ENCODE assay signal across 20 cellular contexts in genomic region chr17:2713881-2714280, GRCh38. TPM values are rescaled to one million over a fixed set of nuclear protein-coding genes. Genes with fewer than 3 reads are reported as not detected.
A peak's percentile ranks its signal among the peaks of the same experiment; 100 is the strongest.
DNase-seq lines count a peak whose midpoint lies in the region; ATAC-seq and TF ChIP-seq lines count a peak whose summit lies in the region.
"Had no signal": no experiment of that assay in that cellular context is flagged by ENCODE, and none has a peak within 500 bp of the region (broad histone marks: within the 10 kb centered on the region; RNA-seq: fewer than 3 reads in every experiment).

No MANE protein-coding gene starts in this region.

- DNase-seq in activated naive CD8-positive, alpha-beta T cell treated with anti-CD3 and anti-CD28 coated beads, Interleukin-2, amount 10 ng/mL, durations not matched to agents 7 days and 5 days: no peak
- no peak for DNase-seq in activated naive CD8-positive, alpha-beta T cell treated with anti-CD3 and anti-CD28 coated beads for 36 hours
- DNase-seq in NCI-H446 treated with DMSO at 0.1 percent for 48 hours (lab: John Stamatoyannopoulos, UW): peak; percentile 36
- no peak for DNase-seq in memory B cell (ENCODE audit: low spot score in 2 of 2)
- DNase-seq in suprapubic skin (ENCODE audit: low spot score in 2 of 2): no peak
- no peak for DNase-seq in dedifferentiated amniotic fluid mesenchymal stem cell (ENCODE audit: extremely low spot score)
- DNase-seq: COR-L47, Karpas-422, MM.1S, NCI-H1092 treated with DMSO at 0.1 percent for 48 hours, NCI-H1694 treated with DMSO at 0.1 percent for 48 hours, NCI-H226, NCI-H526 treated with DMSO at 0.1 percent for 48 hours, OCI-M1, SJCRH30 had no signal

- H3K4me3 Mint-ChIP-seq in activated naive CD8-positive, alpha-beta T cell treated with anti-CD3 and anti-CD28 coated beads, Interleukin-2, amount 10 ng/mL, durations not matched to agents 7 days and 5 days: peak overlapping the region; percentile 21
- H3K4me3 Mint-ChIP-seq in activated naive CD8-positive, alpha-beta T cell treated with anti-CD3 and anti-CD28 coated beads for 36 hours: no peak overlapping the region
- H3K4me3 Mint-ChIP-seq in memory B cell: peak overlapping the region; percentile 30

- H3K4me1 ChIP-seq in skeletal muscle tissue (ENCODE audit: control insufficient read depth in 3 of 3, insufficient read depth in 3 of 3, low read length in 3 of 3): peaks cover 29 to 33% (median 29%) of the 10 kb centered on the region in 3 donors
- peaks cover 32% of the 10 kb centered on the region for H3K4me1 ChIP-seq in suprapubic skin
- H3K4me1 ChIP-seq: SJCRH30 had no signal

- peaks cover 1% of the 10 kb centered on the region for H3K36me3 Mint-ChIP-seq in activated naive CD8-positive, alpha-beta T cell treated with anti-CD3 and anti-CD28 coated beads, Interleukin-2, amount 10 ng/mL, durations not matched to agents 7 days and 5 days
- H3K36me3 Mint-ChIP-seq in activated naive CD8-positive, alpha-beta T cell treated with anti-CD3 and anti-CD28 coated beads for 36 hours: peaks cover 11% of the 10 kb centered on the region
- H3K36me3 Mint-ChIP-seq in memory B cell: no peaks in the 10 kb centered on the region

- H3K4me3 ChIP-seq in skeletal muscle tissue (ENCODE audit: low read length in 3 of 3) (peak overlapping the region in 2 of 3 donors; percentile 18 to 28), suprapubic skin (no peak overlapping the region)
- H3K4me3 ChIP-seq: HAP-1, SJCRH30 had no signal

- no peak for TF ChIP-seq CTCF in suprapubic skin (IDR thresholded peaks at IDR 0.05)

- ATAC-seq in activated naive CD8-positive, alpha-beta T cell treated with anti-CD3 and anti-CD28 coated beads, Interleukin-2, amount 10 ng/mL, durations not matched to agents 7 days and 5 days (ENCODE audit: low read depth): no peak
- ATAC-seq in memory B cell (ENCODE audit: low read depth): no peak
- no peak for ATAC-seq in GM19455 (IDR thresholded peaks at IDR 0.05; ENCODE audit: unreplicated experiment)

- TF ChIP-seq EP300 in suprapubic skin (IDR thresholded peaks at IDR 0.05): no peak

- no peaks in the 10 kb centered on the region for H3K27me3 Mint-ChIP-seq in activated naive CD8-positive, alpha-beta T cell treated with anti-CD3 and anti-CD28 coated beads, Interleukin-2, amount 10 ng/mL, durations not matched to agents 7 days and 5 days
- H3K27me3 Mint-ChIP-seq in activated naive CD8-positive, alpha-beta T cell treated with anti-CD3 and anti-CD28 coated beads for 36 hours: no peaks in the 10 kb centered on the region
- no peaks in the 10 kb centered on the region for H3K27me3 Mint-ChIP-seq in memory B cell

- no peak overlapping the region for H3K27ac Mint-ChIP-seq in activated naive CD8-positive, alpha-beta T cell treated with anti-CD3 and anti-CD28 coated beads, Interleukin-2, amount 10 ng/mL, durations not matched to agents 7 days and 5 days
- H3K27ac Mint-ChIP-seq in activated naive CD8-positive, alpha-beta T cell treated with anti-CD3 and anti-CD28 coated beads for 36 hours: no peak overlapping the region
- H3K27ac Mint-ChIP-seq in memory B cell: no peak overlapping the region

- no peaks in the 10 kb centered on the region for H3K9me3 Mint-ChIP-seq in activated naive CD8-positive, alpha-beta T cell treated with anti-CD3 and anti-CD28 coated beads, Interleukin-2, amount 10 ng/mL, durations not matched to agents 7 days and 5 days
- H3K9me3 Mint-ChIP-seq in activated naive CD8-positive, alpha-beta T cell treated with anti-CD3 and anti-CD28 coated beads for 36 hours: no peaks in the 10 kb centered on the region
- no peaks in the 10 kb centered on the region for H3K9me3 Mint-ChIP-seq in memory B cell

- no peaks in the 10 kb centered on the region for H3K9me3 ChIP-seq in skeletal muscle tissue (ENCODE audit: control insufficient read depth in 3 of 3, low read length in 3 of 3)
- no peaks in the 10 kb centered on the region for H3K9me3 ChIP-seq in suprapubic skin
- H3K9me3 ChIP-seq: HAP-1, SJCRH30 had no signal

- H3K9ac ChIP-seq in skeletal muscle tissue (ENCODE audit: low read depth in 1 of 3, low read length in 3 of 3): no peak overlapping the region

- no peak for TF ChIP-seq POLR2A in suprapubic skin (IDR thresholded peaks at IDR 0.05)

- peaks cover 29% of the 10 kb centered on the region for H3K4me1 Mint-ChIP-seq in activated naive CD8-positive, alpha-beta T cell treated with anti-CD3 and anti-CD28 coated beads, Interleukin-2, amount 10 ng/mL, durations not matched to agents 7 days and 5 days
- H3K4me1 Mint-ChIP-seq in activated naive CD8-positive, alpha-beta T cell treated with anti-CD3 and anti-CD28 coated beads for 36 hours: peaks cover 27% of the 10 kb centered on the region
- H3K4me1 Mint-ChIP-seq in memory B cell: peaks cover 23% of the 10 kb centered on the region

- POLR2A ChIA-PET in activated naive CD8-positive, alpha-beta T cell treated with anti-CD3 and anti-CD28 coated beads, Interleukin-2, amount 10 ng/mL, durations not matched to agents 7 days and 5 days (lab: Charles Lee): no interaction called here

- 94% methylated on average over 9 of the region's 9 CpGs for WGBS in suprapubic skin

- H3K27ac ChIP-seq in skeletal muscle tissue (ENCODE audit: low read depth, low read length): no peak overlapping the region
- no peak overlapping the region for H3K27ac ChIP-seq in suprapubic skin
- H3K27ac ChIP-seq: C4-2B, SJCRH30 had no signal

- H3K36me3 ChIP-seq in skeletal muscle tissue (ENCODE audit: control insufficient read depth in 3 of 3, insufficient read depth in 3 of 3, low read length in 3 of 3) (peaks cover 0 to 5% (median 2%) of the 10 kb centered on the region in 3 donors), suprapubic skin (no peaks in the 10 kb centered on the region)
- H3K36me3 ChIP-seq: HAP-1, SJCRH30 had no signal

- no peaks in the 10 kb centered on the region for H3K27me3 ChIP-seq in skeletal muscle tissue (ENCODE audit: control insufficient read depth in 3 of 3, insufficient read depth in 3 of 3, low read length in 3 of 3)
- no peaks in the 10 kb centered on the region for H3K27me3 ChIP-seq in suprapubic skin
- H3K27me3 ChIP-seq: SJCRH30 had no signal

RNA-seq across cellular contexts. Expression of gene CLUH, which starts 2.3 kb away (rescaled TPM):
- total RNA-seq in activated naive CD8-positive, alpha-beta T cell treated with anti-CD3 and anti-CD28 coated beads, Interleukin-2, amount 10 ng/mL, durations not matched to agents 7 days and 5 days: 10 to 100 TPM; 46.2 to 48.7 TPM
- 100 to 1,000 TPM; 162 to 171 TPM for total RNA-seq in activated naive CD8-positive, alpha-beta T cell treated with anti-CD3 and anti-CD28 coated beads for 36 hours
- total RNA-seq in skeletal muscle tissue (33.9 TPM), suprapubic skin (100 to 1,000 TPM; 120 to 291 (median 151) TPM)

RNA-seq across cellular contexts. Expression of gene CCDC92B, which starts 35.6 kb away (rescaled TPM):
- total RNA-seq in activated naive CD8-positive, alpha-beta T cell treated with anti-CD3 and anti-CD28 coated beads, Interleukin-2, amount 10 ng/mL, durations not matched to agents 7 days and 5 days: under 1 TPM; 0.08 to 0.09 TPM
- not detected for total RNA-seq in activated naive CD8-positive, alpha-beta T cell treated with anti-CD3 and anti-CD28 coated beads for 36 hours
- total RNA-seq in skeletal muscle tissue (not detected), suprapubic skin (1 to 10 TPM in 2 of 4 donors, under 1 TPM in 2; 0.42 to 1.6 (median 0.84) TPM)
- total RNA-seq: RPMI7951, SJCRH30 had no signal
